22 cellular contexts compared by ENCODE assay signal in genomic region chr5:77987988-77988387, GRCh38.
"Had no signal": no experiment of that assay in that cellular context is flagged by ENCODE, and none has a peak within 500 bp of the region (broad histone marks: within the 10 kb centered on the region; RNA-seq: fewer than 3 reads in every experiment).

No MANE protein-coding gene starts in this region.

- H3K9me3 ChIP-seq: left ventricle myocardium inferior, ovary, right atrium auricular region, right lobe of liver, thoracic aorta, tibial artery, upper lobe of right lung had no signal

- H3K36me3 ChIP-seq: neural progenitor cell, ovary, right atrium auricular region, right lobe of liver, thoracic aorta, upper lobe of right lung had no signal

- H3K4me1 ChIP-seq: right atrium auricular region, right lobe of liver, upper lobe of right lung had no signal

- H3K27ac ChIP-seq: left ventricle myocardium inferior, neural progenitor cell, ovary, right atrium auricular region, right lobe of liver, thoracic aorta, tibial artery, upper lobe of right lung had no signal

- H3K27me3 ChIP-seq: neural progenitor cell, ovary, right atrium auricular region, right lobe of liver, tibial artery, upper lobe of right lung had no signal

- H3K4me3 ChIP-seq: left ventricle myocardium inferior, lung, neural progenitor cell, ovary, right atrium auricular region, right lobe of liver, smooth muscle cell, thoracic aorta, tibial artery, upper lobe of right lung had no signal

- DNase-seq: immature natural killer cell; kidney; left ventricle myocardium inferior; naive B cell; natural killer cell; nephron progenitor cell; ovary; right lobe of liver; stimulated activated CD4-positive, alpha-beta T cell treated with anti-CD3 and anti-CD28 coated beads, Interleukin-1b, Interleukin-23, amount 100 ng/mL, for 48 hours; stimulated activated CD4-positive, alpha-beta T cell treated with anti-CD3 and anti-CD28 coated beads, Interleukin-2, amount 100 ng/mL, for 48 hours; stimulated activated CD4-positive, alpha-beta T cell treated with anti-CD3 and anti-CD28 coated beads, Interleukin-4, amount 100 ng/mL, for 4 hours; stimulated activated CD8-positive, alpha-beta memory T cell treated with anti-CD3 and anti-CD28 coated beads, Interleukin-4, amount 100 ng/mL, for 48 hours; stimulated activated naive CD4-positive, alpha-beta T cell treated with Interleukin-2 at 50 U/mL for 16 hours; stimulated activated naive CD8-positive, alpha-beta T cell treated with anti-CD3 and anti-CD28 coated beads, Interleukin-15, amount 100 ng/mL, for 72 hours; tibial artery; trophoblast cell; upper lobe of right lung had no signal
